ENCODE assay signal across 30 cellular contexts in the genomic region with DNA sequence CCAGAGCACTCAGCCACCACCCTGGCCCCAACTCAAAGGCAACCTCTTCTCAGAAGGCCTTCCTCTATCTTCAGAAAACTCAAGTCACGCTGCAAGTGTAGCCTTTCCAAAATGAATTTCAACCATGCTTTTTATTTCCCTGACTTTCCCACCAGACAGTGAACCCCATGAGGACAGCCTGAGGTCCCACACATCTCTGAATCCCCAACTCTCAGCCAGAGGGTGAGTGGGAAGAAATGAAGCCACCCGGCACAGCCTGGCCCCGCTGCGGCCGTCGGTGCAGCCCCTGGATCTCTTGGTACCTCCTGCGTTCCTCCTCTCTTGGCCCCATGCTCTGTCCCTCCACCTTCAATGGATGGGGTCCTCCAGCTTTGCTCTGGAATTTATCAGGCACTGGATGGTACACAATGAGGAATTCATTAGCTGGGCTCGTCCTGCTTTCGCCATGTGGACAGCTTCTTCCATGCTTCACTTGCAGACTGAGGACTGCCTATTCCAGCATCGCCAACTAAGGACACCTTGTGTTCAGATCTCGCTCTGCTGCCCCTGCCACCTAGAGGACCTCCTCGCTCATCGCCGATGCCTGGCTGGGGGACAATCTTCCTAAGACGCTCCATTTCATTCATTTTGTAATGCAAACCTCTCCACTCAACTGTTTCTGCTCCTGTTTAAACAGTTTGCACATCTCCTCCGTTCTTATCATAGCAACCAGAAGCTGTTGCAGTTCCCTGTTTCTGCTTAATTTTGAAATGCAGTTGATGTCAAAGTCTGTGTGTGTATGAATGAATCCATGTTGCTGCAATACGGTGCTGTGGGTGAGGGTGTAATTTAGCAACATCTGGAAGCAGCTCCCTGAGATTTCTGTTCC.
"Had no signal": no experiment of that assay in that cellular context is flagged by ENCODE, and none has a peak within 500 bp of the region (broad histone marks: within the 10 kb centered on the region; RNA-seq: fewer than 3 reads in every experiment).

No MANE protein-coding gene starts in this region.

- H3K4me3 ChIP-seq: breast epithelium, left ventricle myocardium inferior, lung, pancreas, prostate gland, smooth muscle cell, stomach, suprapubic skin, tibial nerve had no signal

- H3K27me3 Mint-ChIP-seq: activated CD8-positive, alpha-beta memory T cell treated with anti-CD3 and anti-CD28 coated beads, Interleukin-2, amount 10 ng/mL, durations not matched to agents 7 days and 5 days had no signal

- H3K27ac ChIP-seq: breast epithelium, left ventricle myocardium inferior, pancreas, prostate gland, stomach, suprapubic skin, tibial nerve had no signal

- H3K27ac Mint-ChIP-seq: activated B cell treated with CpG ODN at 0.5 μM for 24 hours; activated CD8-positive, alpha-beta memory T cell treated with anti-CD3 and anti-CD28 coated beads, Interleukin-2, amount 10 ng/mL, durations not matched to agents 7 days and 5 days; activated CD8-positive, alpha-beta T cell treated with anti-CD3 and anti-CD28 coated beads, Interleukin-2, amount 10 ng/mL, durations not matched to agents 7 days and 5 days; activated naive CD4-positive, alpha-beta T cell treated with anti-CD3 and anti-CD28 coated beads, Interleukin-2, amount 50 U/mL, for 72 hours; activated T-cell treated with anti-CD3 and anti-CD28 coated beads, Interleukin-2, amount 50 U/mL, for 72 hours; naive B cell; nephron progenitor cell; stimulated activated naive B cell treated with anti-CD40 and anti-IgM and Interleukin-4, amounts not matched to agents 10 μg/mL and 1 μg/mL and 100 μg/mL, for 72 hours; T-helper 2 cell treated with Interferon-gamma antibody and Interleukin-4, amounts not matched to agents 5 μg/mL and 100 μg/mL, for 36 hours had no signal

- ATAC-seq: activated CD8-positive, alpha-beta memory T cell treated with anti-CD3 and anti-CD28 coated beads, Interleukin-2, amount 10 ng/mL, durations not matched to agents 7 days and 5 days; activated CD8-positive, alpha-beta T cell treated with anti-CD3 and anti-CD28 coated beads, Interleukin-2, amount 10 ng/mL, durations not matched to agents 7 days and 5 days; activated naive CD4-positive, alpha-beta T cell treated with anti-CD3 and anti-CD28 coated beads, Interleukin-2, amount 50 U/mL, for 72 hours; activated T-cell treated with anti-CD3 and anti-CD28 coated beads, Interleukin-2, amount 50 U/mL, for 72 hours; esophagus mucosa; pancreas; stimulated activated naive B cell treated with anti-CD40 and anti-IgM and Interleukin-4, amounts not matched to agents 10 μg/mL and 1 μg/mL and 100 μg/mL, for 72 hours had no signal

- H3K4me3 Mint-ChIP-seq: activated B cell treated with CpG ODN at 0.5 μM for 24 hours; activated CD8-positive, alpha-beta memory T cell treated with anti-CD3 and anti-CD28 coated beads, Interleukin-2, amount 10 ng/mL, durations not matched to agents 7 days and 5 days; activated CD8-positive, alpha-beta T cell treated with anti-CD3 and anti-CD28 coated beads, Interleukin-2, amount 10 ng/mL, durations not matched to agents 7 days and 5 days; activated T-cell treated with anti-CD3 and anti-CD28 coated beads, Interleukin-2, amount 50 U/mL, for 72 hours; naive B cell; nephron progenitor cell; stimulated activated naive B cell treated with anti-CD40 and anti-IgM and Interleukin-4, amounts not matched to agents 10 μg/mL and 1 μg/mL and 100 μg/mL, for 72 hours; T-helper 2 cell treated with Interferon-gamma antibody and Interleukin-4, amounts not matched to agents 5 μg/mL and 100 μg/mL, for 36 hours had no signal

- H3K9me3 Mint-ChIP-seq: T-helper 2 cell treated with Interferon-gamma antibody and Interleukin-4, amounts not matched to agents 5 μg/mL and 100 μg/mL, for 36 hours had no signal

- FAIRE-seq: endothelial cell of umbilical vein, pancreas had no signal

- H3K36me3 ChIP-seq: breast epithelium, left ventricle myocardium inferior, pancreas, prostate gland, stomach, suprapubic skin, tibial nerve had no signal

- H3K27me3 ChIP-seq: suprapubic skin, tibial nerve had no signal

- H3K4me2 ChIP-seq: smooth muscle cell had no signal

- H3K36me3 Mint-ChIP-seq: activated CD8-positive, alpha-beta memory T cell treated with anti-CD3 and anti-CD28 coated beads, Interleukin-2, amount 10 ng/mL, durations not matched to agents 7 days and 5 days; activated naive CD4-positive, alpha-beta T cell treated with anti-CD3 and anti-CD28 coated beads, Interleukin-2, amount 50 U/mL, for 72 hours had no signal

- DNase-seq: activated B cell treated with CpG ODN at 0.5 μM for 24 hours; activated CD4-positive, alpha-beta T cell treated with anti-CD3 and anti-CD28 coated beads, Interleukin-2, amount 50 U/mL, for 1 hour; activated CD8-positive, alpha-beta memory T cell treated with anti-CD3 and anti-CD28 coated beads, Interleukin-2, amount 10 ng/mL, durations not matched to agents 7 days and 5 days; activated CD8-positive, alpha-beta T cell treated with anti-CD3 and anti-CD28 coated beads, Interleukin-2, amount 10 ng/mL, durations not matched to agents 7 days and 5 days; activated naive CD4-positive, alpha-beta T cell; activated T-cell treated with anti-CD3 and anti-CD28 coated beads for 4 hours; activated T-cell treated with anti-CD3 and anti-CD28 coated beads, Interleukin-2, amount 50 U/mL, for 72 hours; central memory CD4-positive, alpha-beta T cell; foreskin melanocyte; islet precursor cell; left ventricle myocardium inferior; naive B cell; nephron progenitor cell; pancreas; retina; stimulated activated CD4-positive, alpha-beta T cell treated with anti-CD3 and anti-CD28 coated beads, Interleukin-15, amount 100 ng/mL, for 24 hours; stimulated activated CD4-positive, alpha-beta T cell treated with anti-CD3 and anti-CD28 coated beads, Interleukin-2, amount 100 ng/mL, for 24 hours; stimulated activated naive B cell treated with anti-CD40 and anti-IgM and Interleukin-4, amounts not matched to agents 10 μg/mL and 1 μg/mL and 100 μg/mL, for 72 hours; stomach; T-helper 1 cell had no signal

- H3K9me3 ChIP-seq: pancreas, prostate gland, suprapubic skin had no signal

- H3K4me1 Mint-ChIP-seq: activated B cell treated with CpG ODN at 0.5 μM for 24 hours; activated CD8-positive, alpha-beta memory T cell treated with anti-CD3 and anti-CD28 coated beads, Interleukin-2, amount 10 ng/mL, durations not matched to agents 7 days and 5 days; nephron progenitor cell had no signal

- H3K4me1 ChIP-seq: breast epithelium, left ventricle myocardium inferior, pancreas, prostate gland, stomach, suprapubic skin, tibial nerve had no signal
